In the genomic region with DNA sequence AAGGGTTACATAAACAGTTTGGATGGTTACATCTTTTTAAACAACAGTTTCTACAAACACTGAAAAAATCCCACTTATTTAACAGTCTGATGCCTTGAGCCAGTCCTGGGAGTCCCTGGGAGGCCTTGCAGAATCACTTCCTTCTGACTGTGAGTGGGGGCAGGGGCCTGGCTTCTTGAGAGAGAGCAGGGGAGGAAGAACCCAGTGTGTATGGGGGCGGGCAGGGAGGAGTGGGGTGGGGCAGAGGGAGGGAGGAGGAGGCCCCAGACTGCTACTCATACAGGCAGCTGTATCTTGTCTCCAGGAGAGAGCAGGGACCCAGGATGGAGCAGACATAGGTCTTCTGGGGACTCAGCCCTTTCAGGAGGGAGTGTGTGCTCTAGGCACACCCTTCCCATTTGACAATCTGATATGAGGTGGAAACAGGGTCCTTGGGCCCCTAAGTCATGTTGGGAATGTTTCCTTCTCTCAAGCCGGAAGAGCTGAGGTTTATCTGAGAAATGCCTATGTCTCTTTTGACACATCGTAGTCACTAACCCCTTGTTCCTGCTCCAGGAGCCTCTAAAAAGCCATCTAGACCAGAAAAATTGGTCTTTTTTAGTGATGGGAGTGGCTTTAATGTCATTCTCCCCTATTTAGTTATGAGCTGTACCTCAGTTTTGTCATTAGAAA, we compare ENCODE assay signal across 8 cellular contexts. TPM values are rescaled to one million over a fixed set of nuclear protein-coding genes. Genes with fewer than 3 reads are reported as not detected.
DNase-seq lines count a peak whose midpoint lies in the region; ATAC-seq and TF ChIP-seq lines count a peak whose summit lies in the region.

No MANE protein-coding gene starts in this region.

- peak overlapping the region; percentile 65 for H3K27ac ChIP-seq in GM23248
- H3K27ac ChIP-seq in foreskin keratinocyte: no peak overlapping the region

- 37 to 68% methylated on average over 2 to 3 of the region's 3 CpGs for WGBS in GM23248 (ENCODE audit: low coverage in 1 of 2, low lambda C conversion rate in 2 of 2, missing lambda C conversion rate in 2 of 2), 2 experiments

- ATAC-seq in foreskin keratinocyte (peak; percentile 28), sciatic nerve (peak; percentile 84)

- no peaks in the 10 kb centered on the region for H4K20me1 ChIP-seq in GM23248 (ENCODE audit: insufficient read depth)

- POLR2A ChIA-PET in GM10248 (lab: Yijun Ruan, JAX): interaction anchor here (0.8 to 1.1 kb wide), 3 partner anchors 37 to 53 kb away, joined by 3 to 5 read pairs (median 3); a partner anchor contains a TSS

- no peaks in the 10 kb centered on the region for H3K27me3 ChIP-seq in GM23248 (replicated peaks; ENCODE audit: insufficient read depth)
- no peaks in the 10 kb centered on the region for H3K27me3 ChIP-seq in MG63
- no peaks in the 10 kb centered on the region for H3K27me3 ChIP-seq in foreskin keratinocyte

- in situ Hi-C loops in GM23248 (cut with MboI): no loop called here

- peak overlapping the region; percentile 24 for H3K4me2 ChIP-seq in GM23248 (ENCODE audit: unreplicated experiment)

- peak; percentile 82 for DNase-seq in GM10248 (ENCODE audit: extremely low spot score)
- DNase-seq in GM23248: peak; percentile 90
- DNase-seq in MG63: peak; percentile 91
- DNase-seq in activated T-cell treated with anti-CD3 and anti-CD28 coated beads for 1 hour (ENCODE audit: low read depth): peak; percentile 48
- no peak for DNase-seq in foreskin keratinocyte
- DNase-seq in sciatic nerve (ENCODE audit: low spot score): peak; percentile 77
- no peak for DNase-seq in DMS153 (lab: John Stamatoyannopoulos, UW)
- no peak for DNase-seq in GF-D8 (lab: John Stamatoyannopoulos, UW)

- peaks cover 17% of the 10 kb centered on the region for H3F3A ChIP-seq in GM23248 (ENCODE audit: insufficient read depth)

- CTCF ChIA-PET in GM10248 (lab: Yijun Ruan, JAX): interaction anchor here (0.7 to 5.8 kb wide), 13 partner anchors 8 to 53 kb away, joined by 3 to 59 read pairs (median 4); a partner anchor contains a TSS

- no peaks in the 10 kb centered on the region for H3K9me3 ChIP-seq in GM23248 (ENCODE audit: low read depth)
- no peaks in the 10 kb centered on the region for H3K9me3 ChIP-seq in MG63

- H3K4me1 ChIP-seq in GM23248 (ENCODE audit: insufficient read depth): peaks cover 35% of the 10 kb centered on the region
- peaks cover 6% of the 10 kb centered on the region for H3K4me1 ChIP-seq in foreskin keratinocyte

- intact Hi-C loops in sciatic nerve (cut with DNase I): no loop called here

- H3K79me2 ChIP-seq in GM23248 (ENCODE audit: insufficient read depth): no peaks in the 10 kb centered on the region

- TF ChIP-seq CTCF in GM10248 (IDR thresholded peaks at IDR 0.05; ENCODE audit: control extremely low read depth, extremely low read depth, low read depth, missing control alignments) (no peak), foreskin keratinocyte (conservative IDR thresholded peaks at IDR 0.05) (no peak)

- H3K4me3 ChIP-seq in GM23248: no peak overlapping the region
- no peak overlapping the region for H3K4me3 ChIP-seq in MG63

- H3K9me2 ChIP-seq in GM23248 (ENCODE audit: insufficient read depth): no peaks in the 10 kb centered on the region

- H2AFZ ChIP-seq in GM23248: peak overlapping the region; percentile 14; the same call in 1 of the 2 replicates

- H3K36me3 ChIP-seq in GM23248 (ENCODE audit: low read depth) (no peaks in the 10 kb centered on the region), MG63 (no peaks in the 10 kb centered on the region)

- peak overlapping the region; percentile 49 for H3K9ac ChIP-seq in GM23248

RNA-seq across cellular contexts. Expression of a gene that starts 52.8 kb away (rescaled TPM):
- total RNA-seq in GM23248 (2014; rRNA removed; shearing (Covaris generic)): 6.2 and 10.4 TPM in 2 replicates
- polyA plus RNA-seq in GM23248 (2016; fragmentation: Nextera tagmentation; extraction: Ambion mirVana) (21.7 and 22.2 TPM in 2 replicates), foreskin keratinocyte (18.0 and 22.7 TPM in 2 replicates)
- 14.2 and 34.7 TPM in 2 replicates for total RNA-seq in MG63 (2014; rRNA removed; shearing (Covaris generic); ENCODE audit: low replicate concordance)
- total RNA-seq in foreskin keratinocyte (24.0 and 31.5 TPM in 2 replicates), sciatic nerve (52.2 TPM)

Comparison
In these comparisons a context has a peak if more than half of its experiments do, and no peak if none do; other contexts are left out.
1. DNase-seq: peak in GM10248 (single experiment), GM23248 (single experiment), MG63 (single experiment), activated T-cell treated with anti-CD3 and anti-CD28 coated beads for 1 hour (single experiment) and sciatic nerve (single experiment); none in foreskin keratinocyte (0 of 2), DMS153 (single experiment) and GF-D8 (single experiment).